In genomic region chr9:24257726-24258125, GRCh38 we compare ENCODE assay signal across 21 cellular contexts.
DNase-seq lines count a peak whose midpoint lies in the region; ATAC-seq and FAIRE-seq lines count a peak whose summit lies in the region.
"Had no signal": no experiment of that assay in that cellular context is flagged by ENCODE, and none has a peak within 500 bp of the region (broad histone marks: within the 10 kb centered on the region; RNA-seq: fewer than 3 reads in every experiment).

No MANE protein-coding gene starts in this region.

- H3K9me3 ChIP-seq in SJCRH30 (replicated peaks) (no peaks in the 10 kb centered on the region), small intestine (ENCODE audit: control insufficient read depth, low read depth) (no peaks in the 10 kb centered on the region)

- no peak for ATAC-seq in activated T-helper 17 cell treated with anti-CD3 and anti-CD28 coated beads, Interleukin-2, amount 50 U/mL, for 72 hours (replicated peaks)
- ATAC-seq: activated CD8-positive, alpha-beta T cell treated with anti-CD3 and anti-CD28 coated beads for 36 hours; activated naive CD8-positive, alpha-beta T cell treated with anti-CD3 and anti-CD28 coated beads, Interleukin-2, amount 50 U/mL, for 24 hours had no signal

- WGBS in small intestine, 3 donors = 60 to 89% (median 67%) methylated on average over 1 of the region's 1 CpG

- H3K4me3 Mint-ChIP-seq in activated T-helper 17 cell treated with anti-CD3 and anti-CD28 coated beads, Interleukin-2, amount 50 U/mL, for 72 hours = no peak overlapping the region
- H3K4me3 Mint-ChIP-seq: activated CD8-positive, alpha-beta T cell treated with anti-CD3 and anti-CD28 coated beads for 36 hours; activated naive CD8-positive, alpha-beta T cell treated with anti-CD3 and anti-CD28 coated beads, Interleukin-2, amount 50 U/mL, for 24 hours; CD8-positive, alpha-beta memory T cell; mesothelial cell of epicardium; T-helper 1 cell treated with Interleukin-12 subunit alpha and Interleukin-12 subunit beta and Interleukin-4 antibody, amounts not matched to agents 30 μg/mL and 1 μg/mL, for 36 hours had no signal

- no peaks in the 10 kb centered on the region for H3K27me3 ChIP-seq in SJCRH30
- H3K27me3 ChIP-seq in small intestine (ENCODE audit: control insufficient read depth in 2 of 2, insufficient read depth in 2 of 2, low read length in 2 of 2) = no peaks in the 10 kb centered on the region
- H3K27me3 ChIP-seq: hepatocyte, right atrium auricular region, stomach, upper lobe of left lung had no signal

- peak; percentile 38 for DNase-seq in COLO668 (lab: John Stamatoyannopoulos, UW; ENCODE audit: unreplicated experiment)
- peak; percentile 56 for DNase-seq in NCI-H2081 treated with DMSO at 0.1 percent for 48 hours (lab: John Stamatoyannopoulos, UW)
- peak; percentile 55 to 78 for DNase-seq in SJCRH30
- DNase-seq in left kidney (ENCODE audit: low read depth, low spot score) = peak; percentile 9
- DNase-seq in AG20443 (ENCODE audit: low spot score) = no peak
- no peak for DNase-seq in small intestine
- DNase-seq in SW480 (ENCODE audit: low spot score) = no peak
- DNase-seq: activated CD8-positive, alpha-beta T cell treated with anti-CD3 and anti-CD28 coated beads for 36 hours; activated naive CD8-positive, alpha-beta T cell treated with anti-CD3 and anti-CD28 coated beads, Interleukin-2, amount 50 U/mL, for 24 hours; CD8-positive, alpha-beta memory T cell; cerebellar nuclear complex; KBM-7; kidney glomerular epithelial cell; stomach; upper lobe of left lung had no signal

- H3K27ac Mint-ChIP-seq in activated T-helper 17 cell treated with anti-CD3 and anti-CD28 coated beads, Interleukin-2, amount 50 U/mL, for 72 hours = no peak overlapping the region
- H3K27ac Mint-ChIP-seq: activated CD8-positive, alpha-beta T cell treated with anti-CD3 and anti-CD28 coated beads for 36 hours; activated naive CD8-positive, alpha-beta T cell treated with anti-CD3 and anti-CD28 coated beads, Interleukin-2, amount 50 U/mL, for 24 hours; CD8-positive, alpha-beta memory T cell; mesothelial cell of epicardium; T-helper 1 cell treated with Interleukin-12 subunit alpha and Interleukin-12 subunit beta and Interleukin-4 antibody, amounts not matched to agents 30 μg/mL and 1 μg/mL, for 36 hours had no signal

- H3K36me3 ChIP-seq in SJCRH30 (no peaks in the 10 kb centered on the region), small intestine (ENCODE audit: control insufficient read depth in 2 of 2, insufficient read depth in 2 of 2, low read length in 2 of 2) (no peaks in the 10 kb centered on the region)
- H3K36me3 ChIP-seq: right atrium auricular region, stomach, upper lobe of left lung had no signal

- no peak for FAIRE-seq in small intestine (lab: Jason Lieb, UNC)

- H3K27ac ChIP-seq in SJCRH30 = no peak overlapping the region; the same call in 1 of the 2 replicates
- no peak overlapping the region for H3K27ac ChIP-seq in small intestine (ENCODE audit: low read depth in 1 of 2, low read length in 1 of 2)
- H3K27ac ChIP-seq: hepatocyte, HL-60, right atrium auricular region, stomach, upper lobe of left lung had no signal

- H3K4me3 ChIP-seq in SJCRH30 = no peak overlapping the region
- no peak overlapping the region for H3K4me3 ChIP-seq in small intestine (ENCODE audit: low read depth in 1 of 2, low read length in 2 of 2)
- H3K4me3 ChIP-seq: hepatocyte, right atrium auricular region, stomach, upper lobe of left lung had no signal

- H3K27me3 Mint-ChIP-seq in activated T-helper 17 cell treated with anti-CD3 and anti-CD28 coated beads, Interleukin-2, amount 50 U/mL, for 72 hours = no peaks in the 10 kb centered on the region
- H3K27me3 Mint-ChIP-seq: activated CD8-positive, alpha-beta T cell treated with anti-CD3 and anti-CD28 coated beads for 36 hours; activated naive CD8-positive, alpha-beta T cell treated with anti-CD3 and anti-CD28 coated beads, Interleukin-2, amount 50 U/mL, for 24 hours; CD8-positive, alpha-beta memory T cell had no signal

- H3K36me3 Mint-ChIP-seq in activated T-helper 17 cell treated with anti-CD3 and anti-CD28 coated beads, Interleukin-2, amount 50 U/mL, for 72 hours (ENCODE audit: low read depth) = no peaks in the 10 kb centered on the region
- H3K36me3 Mint-ChIP-seq: CD8-positive, alpha-beta memory T cell; mesothelial cell of epicardium had no signal

- H3K9me3 Mint-ChIP-seq in activated T-helper 17 cell treated with anti-CD3 and anti-CD28 coated beads, Interleukin-2, amount 50 U/mL, for 72 hours = peaks cover 7% of the 10 kb centered on the region

- H3K4me1 ChIP-seq in SJCRH30 = peaks cover 9% of the 10 kb centered on the region
- no peaks in the 10 kb centered on the region for H3K4me1 ChIP-seq in small intestine (ENCODE audit: control insufficient read depth in 2 of 2, insufficient read depth in 1 of 2, low read depth in 1 of 2, low read length in 1 of 2)
- H3K4me1 ChIP-seq: right atrium auricular region, stomach, upper lobe of left lung had no signal

- no peaks in the 10 kb centered on the region for H3K4me1 Mint-ChIP-seq in activated T-helper 17 cell treated with anti-CD3 and anti-CD28 coated beads, Interleukin-2, amount 50 U/mL, for 72 hours
- H3K4me1 Mint-ChIP-seq: activated naive CD8-positive, alpha-beta T cell treated with anti-CD3 and anti-CD28 coated beads, Interleukin-2, amount 50 U/mL, for 24 hours; CD8-positive, alpha-beta memory T cell; mesothelial cell of epicardium had no signal

Comparison
In these comparisons a context has a peak if more than half of its experiments do, and no peak if none do; other contexts are left out.
1. DNase-seq: peak in COLO668 (single experiment), NCI-H2081 treated with DMSO at 0.1 percent for 48 hours (single experiment), SJCRH30 (2 of 2) and left kidney (single experiment); none in AG20443 (single experiment), small intestine (single experiment) and SW480 (single experiment).